ENCODE assay signal across 8 cellular contexts in genomic region chr12:56041579-56042429, GRCh38. TPM values are rescaled to one million over a fixed set of nuclear protein-coding genes. Genes with fewer than 3 reads are reported as not detected.
A peak's percentile ranks its signal among the peaks of the same experiment; 100 is the strongest.
DNase-seq lines count a peak whose midpoint lies in the region; ATAC-seq lines count a peak whose summit lies in the region.

Gene RPS26, plus strand, starts transcription at chr12:56041918. Its CDS starts 249 bp downstream, at chr12:56042167.

- peak; percentile 88 for DNase-seq in COLO829 (ENCODE audit: low spot score)
- DNase-seq in HS-5 (ENCODE audit: low read depth), result peak; percentile 99
- DNase-seq in NK-92 (lab: John Stamatoyannopoulos, UW; ENCODE audit: unreplicated experiment), result peak; percentile 49
- DNase-seq in activated CD8-positive, alpha-beta memory T cell treated with anti-CD3 and anti-CD28 coated beads for 24 hours, result peak; percentile 94
- DNase-seq in effector CD8-positive, alpha-beta T cell (lab: John Stamatoyannopoulos, UW), result peak; percentile 81
- peak; percentile 99 to 100 for DNase-seq in lung microvascular endothelial cell (ENCODE audit: low read depth in 2 of 2)
- DNase-seq in stimulated activated CD4-positive, alpha-beta T cell treated with anti-CD3 and anti-CD28 coated beads, TNF-alpha, amount 100 ng/mL, for 48 hours (ENCODE audit: low read depth in 3 of 3), result peak; percentile 77 to 94 (median 82)

- peak; percentile 97 for ATAC-seq in GM19468 (IDR thresholded peaks at IDR 0.05; ENCODE audit: extremely low read depth, unreplicated experiment)

RNA-seq across cellular contexts. Expression of gene RPS26, which starts in this region (rescaled TPM):
- 99.2 and 124 TPM in 2 replicates for total RNA-seq in lung microvascular endothelial cell

Comparison
In these comparisons a context has a peak if more than half of its experiments do, and no peak if none do; other contexts are left out.
1. Peak in every context shown above with its lines: DNase-seq and ATAC-seq.
2. DNase-seq: peak in every context shown above with its lines; median percentile 100 in lung microvascular endothelial cell; 99 in HS-5; 94 in activated CD8-positive, alpha-beta memory T cell treated with anti-CD3 and anti-CD28 coated beads for 24 hours; 88 in COLO829; 82 in stimulated activated CD4-positive, alpha-beta T cell treated with anti-CD3 and anti-CD28 coated beads, TNF-alpha, amount 100 ng/mL, for 48 hours; 81 in effector CD8-positive, alpha-beta T cell; 49 in NK-92.